Comparison of ENCODE assay signal across 1 cellular context in the genomic region with DNA sequence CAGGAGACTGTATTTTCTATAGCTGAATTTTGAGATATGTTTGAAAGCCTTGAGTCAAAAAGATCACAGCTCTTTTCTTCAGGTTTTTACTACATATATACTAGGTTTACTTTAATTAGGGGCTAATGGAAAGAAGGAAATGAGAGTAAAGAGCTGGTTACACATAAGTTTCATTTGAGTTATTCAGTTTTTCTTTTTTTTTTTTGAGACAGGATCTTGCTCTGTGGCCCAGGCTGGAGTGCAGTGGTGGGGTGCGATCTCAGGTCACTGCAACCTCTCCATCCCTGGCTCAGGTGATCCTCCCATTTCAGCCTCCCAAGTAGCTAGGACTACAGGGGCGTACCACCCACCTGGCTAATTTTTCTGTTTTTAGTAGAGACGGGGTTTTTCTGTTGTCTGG.
TF ChIP-seq lines count a peak whose summit lies in the region.

No MANE protein-coding gene starts in this region.

TF ChIP-seq in GM12891, 5 proteins besides CTCF, POLR2A, EP300 and RAD21:
- no peak for TF ChIP-seq POU2F2 (IDR thresholded peaks at IDR 0.05; ENCODE audit: low read depth, low read length)
- TF ChIP-seq SPI1 (IDR thresholded peaks at IDR 0.05; ENCODE audit: low read depth, low read length) = peak; percentile 24; the same call in 1 of the 2 replicates
- TF ChIP-seq POLR2AphosphoS5 (IDR thresholded peaks at IDR 0.05; ENCODE audit: low read depth, low read length) = no peak
- no peak for TF ChIP-seq PAX5 (IDR thresholded peaks at IDR 0.05; ENCODE audit: insufficient read depth, low read length, severe bottlenecking)
- no peak for TF ChIP-seq TAF1 (IDR thresholded peaks at IDR 0.05; ENCODE audit: low read depth, low read length)
TF ChIP-seq in GM12891: peak in this region for 1.
